9 cellular contexts compared by ENCODE assay signal in the genomic region with DNA sequence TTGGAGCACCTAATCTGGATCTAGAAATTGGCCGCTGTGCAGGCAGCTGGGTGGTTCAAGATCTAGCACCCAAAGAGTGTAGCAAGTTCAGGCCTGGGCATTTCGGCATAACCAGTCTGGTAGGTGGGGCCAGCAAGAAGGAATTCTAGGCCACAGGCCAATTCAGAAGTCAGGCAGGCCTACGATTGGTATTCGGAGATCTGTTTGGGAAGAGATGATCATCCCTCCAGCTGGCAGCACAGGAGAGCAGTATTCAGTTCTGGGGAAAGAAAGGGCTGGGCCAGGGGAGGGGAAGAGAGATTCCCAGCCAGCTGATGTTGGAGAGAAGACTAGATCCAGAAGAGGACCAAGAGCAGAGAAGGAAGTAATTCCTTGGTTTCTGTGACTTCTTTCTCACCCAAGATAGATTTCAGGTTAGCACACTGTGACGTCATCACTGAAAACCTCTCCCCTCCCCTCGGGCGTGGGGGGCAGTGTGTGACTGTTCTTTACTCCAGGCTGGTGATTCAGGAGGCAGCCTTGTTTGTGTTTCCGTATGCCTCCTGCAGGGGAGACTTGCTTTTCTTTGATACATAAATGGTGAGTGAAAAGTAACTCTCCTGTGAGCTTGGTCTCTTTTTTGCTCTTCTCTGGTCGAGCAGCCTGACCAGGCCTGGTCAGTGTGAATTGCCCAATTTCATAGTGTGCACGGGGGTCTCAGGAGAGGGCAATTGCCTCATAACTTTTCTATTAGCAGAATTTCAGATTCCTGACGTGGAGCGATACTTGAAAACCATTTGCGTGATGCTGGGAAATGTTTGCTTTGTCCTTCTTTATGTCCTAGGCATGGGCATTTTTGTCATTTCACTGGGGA.
DNase-seq lines count a peak whose midpoint lies in the region; ATAC-seq and TF ChIP-seq lines count a peak whose summit lies in the region.
"Had no signal": no experiment of that assay in that cellular context is flagged by ENCODE, and none has a peak within 500 bp of the region (broad histone marks: within the 10 kb centered on the region; RNA-seq: fewer than 3 reads in every experiment).

No MANE protein-coding gene starts in this region.

- H3K27ac Mint-ChIP-seq in MCF 10A (ENCODE audit: low read depth, unreplicated experiment) = peak overlapping the region; percentile 85
- H3K27ac Mint-ChIP-seq in activated CD8-positive, alpha-beta memory T cell treated with anti-CD3 and anti-CD28 coated beads, Interleukin-2, amount 10 ng/mL, durations not matched to agents 7 days and 5 days = no peak overlapping the region

- CTCF ChIA-PET in MCF 10A (lab: Yijun Ruan, JAX) = interaction anchor here (0.5 to 1.0 kb wide), 8 partner anchors 9 to 1153 kb away, joined by 3 to 5 read pairs (median 3); no protein-coding TSS in a partner anchor
- CTCF ChIA-PET in activated CD8-positive, alpha-beta memory T cell treated with anti-CD3 and anti-CD28 coated beads, Interleukin-2, amount 10 ng/mL, durations not matched to agents 7 days and 5 days (lab: Charles Lee) = no interaction called here

- DNase-seq in Jurkat, Clone E6-1 (ENCODE audit: low read depth, low spot score) = peak; percentile 5
- peak; percentile 95 for DNase-seq in MCF 10A (ENCODE audit: unreplicated experiment)
- DNase-seq in kidney glomerular epithelial cell (lab: John Stamatoyannopoulos, UW) = peak; percentile 87
- DNase-seq in tibial artery = peak; percentile 49 to 78
- DNase-seq in activated CD8-positive, alpha-beta memory T cell treated with anti-CD3 and anti-CD28 coated beads, Interleukin-2, amount 10 ng/mL, durations not matched to agents 7 days and 5 days = no peak
- no peak for DNase-seq in T-helper 1 cell
- DNase-seq in GM20000 (ENCODE audit: low spot score) = no peak
- no peak for DNase-seq in DMS53 treated with DMSO at 0.1 percent for 48 hours (lab: John Stamatoyannopoulos, UW; ENCODE audit: unreplicated experiment)
- DNase-seq: activated effector memory CD4-positive, alpha-beta T cell treated with Interleukin-2 at 50 U/mL for 16 hours had no signal

- H3K36me3 ChIP-seq in tibial artery = no peaks in the 10 kb centered on the region

- H3K4me1 ChIP-seq in tibial artery = peaks cover 0 to 38% (median 29%) of the 10 kb centered on the region in 4 donors

- peak; percentile 27 for TF ChIP-seq CTCF in MCF 10A (IDR thresholded peaks at IDR 0.05; ENCODE audit: unreplicated experiment)
- TF ChIP-seq CTCF in tibial artery (IDR thresholded peaks at IDR 0.05) = peak; percentile 36 to 42
- TF ChIP-seq CTCF in GM20000 (IDR thresholded peaks at IDR 0.05; ENCODE audit: extremely low read depth, missing control alignments) = no peak

- no peak overlapping the region for H3K4me3 ChIP-seq in Jurkat, Clone E6-1 (ENCODE audit: low read length)
- H3K4me3 ChIP-seq in tibial artery = peak overlapping the region in 1 of 2 donors; percentile 2

- no peaks in the 10 kb centered on the region for H3K9me3 ChIP-seq in tibial artery

- H3K27ac ChIP-seq in tibial artery = peak overlapping the region; percentile 57 to 69

- no peaks in the 10 kb centered on the region for H3K27me3 Mint-ChIP-seq in MCF 10A (ENCODE audit: insufficient read depth, unreplicated experiment)
- no peaks in the 10 kb centered on the region for H3K27me3 Mint-ChIP-seq in activated CD8-positive, alpha-beta memory T cell treated with anti-CD3 and anti-CD28 coated beads, Interleukin-2, amount 10 ng/mL, durations not matched to agents 7 days and 5 days

- ATAC-seq in activated CD8-positive, alpha-beta memory T cell treated with anti-CD3 and anti-CD28 coated beads, Interleukin-2, amount 10 ng/mL, durations not matched to agents 7 days and 5 days = no peak

- peaks cover 50% of the 10 kb centered on the region for H3K4me1 Mint-ChIP-seq in MCF 10A (ENCODE audit: insufficient read depth, unreplicated experiment)
- H3K4me1 Mint-ChIP-seq in activated CD8-positive, alpha-beta memory T cell treated with anti-CD3 and anti-CD28 coated beads, Interleukin-2, amount 10 ng/mL, durations not matched to agents 7 days and 5 days = no peaks in the 10 kb centered on the region

- H3K9me3 Mint-ChIP-seq in MCF 10A (ENCODE audit: unreplicated experiment) = no peaks in the 10 kb centered on the region
- no peaks in the 10 kb centered on the region for H3K9me3 Mint-ChIP-seq in activated CD8-positive, alpha-beta memory T cell treated with anti-CD3 and anti-CD28 coated beads, Interleukin-2, amount 10 ng/mL, durations not matched to agents 7 days and 5 days (ENCODE audit: low read depth)

- intact Hi-C loops in MCF 10A (cut with micrococcal nuclease) = loop anchor here (1.0 kb wide), 1 partner anchor 61 kb away; a partner anchor contains a TSS
- intact Hi-C loops in tibial artery (cut with DNase I; ENCODE audit: low total_unique reads) = no loop called here

- peak overlapping the region; percentile 62 for H3K4me3 Mint-ChIP-seq in MCF 10A (ENCODE audit: unreplicated experiment)
- H3K4me3 Mint-ChIP-seq in activated CD8-positive, alpha-beta memory T cell treated with anti-CD3 and anti-CD28 coated beads, Interleukin-2, amount 10 ng/mL, durations not matched to agents 7 days and 5 days = no peak overlapping the region

- no peaks in the 10 kb centered on the region for H3K36me3 Mint-ChIP-seq in MCF 10A (ENCODE audit: insufficient read depth, unreplicated experiment)
- no peaks in the 10 kb centered on the region for H3K36me3 Mint-ChIP-seq in activated CD8-positive, alpha-beta memory T cell treated with anti-CD3 and anti-CD28 coated beads, Interleukin-2, amount 10 ng/mL, durations not matched to agents 7 days and 5 days

- POLR2A ChIA-PET in MCF 10A (lab: Yijun Ruan, JAX) = interaction anchor here (0.6 to 4.8 kb wide), 14 partner anchors 10 to 1567 kb away, joined by 3 to 48 read pairs (median 4); a partner anchor contains a TSS

- no TSS peak for BruUV-seq in MCF 10A (replicated peaks; lab: Mats Ljungman, UMichigan)

- H3K27me3 ChIP-seq in tibial artery = no peaks in the 10 kb centered on the region

Comparison
In these comparisons a context has a peak if more than half of its experiments do, and no peak if none do; other contexts are left out.
1. DNase-seq: peak in Jurkat, Clone E6-1 (single experiment), MCF 10A (single experiment), kidney glomerular epithelial cell (single experiment) and tibial artery (2 of 2); none in activated CD8-positive, alpha-beta memory T cell treated with anti-CD3 and anti-CD28 coated beads, Interleukin-2, amount 10 ng/mL, durations not matched to agents 7 days and 5 days (single experiment), T-helper 1 cell (0 of 5), GM20000 (single experiment) and DMS53 treated with DMSO at 0.1 percent for 48 hours (single experiment).